ENCODE assay signal across 1 cellular context in the genomic region with DNA sequence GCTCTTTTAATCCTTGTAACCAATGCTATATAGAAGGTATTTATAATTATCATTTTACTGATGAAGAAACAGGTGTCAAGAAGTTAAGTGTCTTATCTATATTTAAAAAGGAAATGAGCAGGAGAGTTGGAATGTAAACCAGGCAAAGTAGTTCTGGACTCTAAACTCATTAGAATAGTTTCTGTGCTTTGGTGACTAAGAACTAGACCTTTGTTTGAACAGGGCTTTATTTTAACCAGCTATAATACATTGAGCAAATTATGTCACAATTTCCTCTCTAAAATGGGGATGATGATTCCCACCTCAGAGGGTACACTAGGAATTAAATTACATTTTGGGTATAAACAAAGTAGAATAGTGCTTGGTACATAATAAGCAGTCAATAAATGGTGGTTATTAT.
TF ChIP-seq lines count a peak whose summit lies in the region.

No MANE protein-coding gene starts in this region.

TF ChIP-seq in HepG2, 621 proteins besides CTCF, POLR2A, EP300 and RAD21 (continued from another document and continues in another):
- no peak for TF ChIP-seq FOXA1 (IDR thresholded peaks at IDR 0.05)
- TF ChIP-seq FOXA1 (CRISPR knock-in tag; IDR thresholded peaks at IDR 0.05), result 0 out of 2 replicates have a peak, but pooled peaks have one; percentile 20
- TF ChIP-seq ISL2 (CRISPR knock-in tag; IDR thresholded peaks at IDR 0.05), result peak; percentile 48; the same call in 1 of the 2 replicates
- TF ChIP-seq, protein P1, sequence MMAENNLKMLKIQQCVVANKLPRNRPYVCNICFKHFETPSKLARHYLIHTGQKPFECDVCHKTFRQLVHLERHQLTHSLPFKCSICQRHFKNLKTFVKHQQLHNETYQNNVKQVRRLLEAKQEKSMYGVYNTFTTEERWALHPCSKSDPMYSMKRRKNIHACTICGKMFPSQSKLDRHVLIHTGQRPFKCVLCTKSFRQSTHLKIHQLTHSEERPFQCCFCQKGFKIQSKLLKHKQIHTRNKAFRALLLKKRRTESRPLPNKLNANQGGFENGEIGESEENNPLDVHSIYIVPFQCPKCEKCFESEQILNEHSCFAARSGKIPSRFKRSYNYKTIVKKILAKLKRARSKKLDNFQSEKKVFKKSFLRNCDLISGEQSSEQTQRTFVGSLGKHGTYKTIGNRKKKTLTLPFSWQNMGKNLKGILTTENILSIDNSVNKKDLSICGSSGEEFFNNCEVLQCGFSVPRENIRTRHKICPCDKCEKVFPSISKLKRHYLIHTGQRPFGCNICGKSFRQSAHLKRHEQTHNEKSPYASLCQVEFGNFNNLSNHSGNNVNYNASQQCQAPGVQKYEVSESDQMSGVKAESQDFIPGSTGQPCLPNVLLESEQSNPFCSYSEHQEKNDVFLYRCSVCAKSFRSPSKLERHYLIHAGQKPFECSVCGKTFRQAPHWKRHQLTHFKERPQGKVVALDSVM (CRISPR knock-in tag; IDR thresholded peaks at IDR 0.05), result no peak
- no peak for TF ChIP-seq SRSF9 (IDR thresholded peaks at IDR 0.05; ENCODE audit: borderline replicate concordance, insufficient read depth, low read depth, low read length, poor library complexity, severe bottlenecking)
- TF ChIP-seq GLI4 (CRISPR knock-in tag; IDR thresholded peaks at IDR 0.05; ENCODE audit: borderline replicate concordance), result no peak
- no peak for TF ChIP-seq MEIS2 (CRISPR knock-in tag; IDR thresholded peaks at IDR 0.05)
- TF ChIP-seq NCOA2 (CRISPR knock-in tag; IDR thresholded peaks at IDR 0.05), result peak; percentile 48
- TF ChIP-seq TAF1 (CRISPR knock-in tag; IDR thresholded peaks at IDR 0.05), result no peak
- TF ChIP-seq, protein P2, sequence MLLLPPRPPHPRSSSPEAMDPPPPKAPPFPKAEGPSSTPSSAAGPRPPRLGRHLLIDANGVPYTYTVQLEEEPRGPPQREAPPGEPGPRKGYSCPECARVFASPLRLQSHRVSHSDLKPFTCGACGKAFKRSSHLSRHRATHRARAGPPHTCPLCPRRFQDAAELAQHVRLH (CRISPR knock-in tag; IDR thresholded peaks at IDR 0.05; ENCODE audit: borderline replicate concordance, low read depth), result no peak
- TF ChIP-seq FOXP1 (IDR thresholded peaks at IDR 0.05), result no peak
- TF ChIP-seq FOXP1 (CRISPR knock-in tag; IDR thresholded peaks at IDR 0.05), result peak; percentile 48; the same call in 1 of the 2 replicates
- TF ChIP-seq ARNTL (CRISPR knock-in tag; IDR thresholded peaks at IDR 0.05), result no peak
- TF ChIP-seq ZNF329 (CRISPR knock-in tag; IDR thresholded peaks at IDR 0.05; ENCODE audit: low read depth), result no peak
- no peak for TF ChIP-seq GABPA (IDR thresholded peaks at IDR 0.05; ENCODE audit: low read depth, low read length)
- no peak for TF ChIP-seq GABPA (CRISPR knock-in tag; IDR thresholded peaks at IDR 0.05; ENCODE audit: low read depth)
- no peak for TF ChIP-seq ZBTB21 (CRISPR knock-in tag; IDR thresholded peaks at IDR 0.05)
- TF ChIP-seq, protein P3, sequence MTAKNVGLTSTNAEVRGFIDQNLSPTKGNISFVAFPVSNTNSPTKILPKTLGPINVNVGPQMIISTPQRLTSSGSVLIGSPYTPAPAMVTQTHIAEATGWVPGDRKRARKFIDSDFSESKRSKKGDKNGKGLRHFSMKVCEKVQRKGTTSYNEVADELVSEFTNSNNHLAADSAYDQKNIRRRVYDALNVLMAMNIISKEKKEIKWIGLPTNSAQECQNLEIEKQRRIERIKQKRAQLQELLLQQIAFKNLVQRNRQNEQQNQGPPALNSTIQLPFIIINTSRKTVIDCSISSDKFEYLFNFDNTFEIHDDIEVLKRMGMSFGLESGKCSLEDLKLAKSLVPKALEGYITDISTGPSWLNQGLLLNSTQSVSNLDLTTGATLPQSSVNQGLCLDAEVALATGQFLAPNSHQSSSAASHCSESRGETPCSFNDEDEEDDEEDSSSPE (CRISPR knock-in tag; IDR thresholded peaks at IDR 0.05), result no peak
- TF ChIP-seq NFRKB (IDR thresholded peaks at IDR 0.05), result no peak
- TF ChIP-seq MLXIP (CRISPR knock-in tag; IDR thresholded peaks at IDR 0.05; ENCODE audit: borderline replicate concordance), result no peak
- TF ChIP-seq HIVEP1 (CRISPR knock-in tag; IDR thresholded peaks at IDR 0.05), result no peak
- TF ChIP-seq ZNF143 (CRISPR knock-in tag; IDR thresholded peaks at IDR 0.05), result no peak
- no peak for TF ChIP-seq ZFP41 (CRISPR knock-in tag; IDR thresholded peaks at IDR 0.05; ENCODE audit: borderline replicate concordance)
- TF ChIP-seq ZNF543 (CRISPR knock-in tag; IDR thresholded peaks at IDR 0.05), result no peak
- TF ChIP-seq ZBTB7B (CRISPR knock-in tag; IDR thresholded peaks at IDR 0.05), result no peak
- no peak for TF ChIP-seq ZNF616 (CRISPR knock-in tag; IDR thresholded peaks at IDR 0.05; ENCODE audit: low read depth)
- TF ChIP-seq TBX3 (IDR thresholded peaks at IDR 0.05; ENCODE audit: borderline replicate concordance), result peak; percentile 49; the same call in 1 of the 2 replicates
- TF ChIP-seq HMG20A (CRISPR knock-in tag; IDR thresholded peaks at IDR 0.05; ENCODE audit: borderline replicate concordance), result peak; percentile 52; the same call in 1 of the 2 replicates
- TF ChIP-seq XRCC5 (optimal IDR thresholded peaks at IDR 0.05; ENCODE audit: low read length), result no peak
- TF ChIP-seq ZNF337 (CRISPR knock-in tag; IDR thresholded peaks at IDR 0.05; ENCODE audit: borderline replicate concordance, low read depth), result no peak
- no peak for TF ChIP-seq RCOR2 (CRISPR knock-in tag; IDR thresholded peaks at IDR 0.05)
- no peak for TF ChIP-seq SMAD3 (CRISPR knock-in tag; IDR thresholded peaks at IDR 0.05)
- no peak for TF ChIP-seq AGO1 (IDR thresholded peaks at IDR 0.05; ENCODE audit: low read depth, low read length, poor library complexity, severe bottlenecking)
- TF ChIP-seq ARID4A (CRISPR knock-in tag; IDR thresholded peaks at IDR 0.05; ENCODE audit: borderline replicate concordance), result no peak
- no peak for TF ChIP-seq ZNF766 (CRISPR knock-in tag; IDR thresholded peaks at IDR 0.05; ENCODE audit: borderline replicate concordance)
- TF ChIP-seq ZNF230 (CRISPR knock-in tag; IDR thresholded peaks at IDR 0.05), result no peak
- TF ChIP-seq, protein P4, sequence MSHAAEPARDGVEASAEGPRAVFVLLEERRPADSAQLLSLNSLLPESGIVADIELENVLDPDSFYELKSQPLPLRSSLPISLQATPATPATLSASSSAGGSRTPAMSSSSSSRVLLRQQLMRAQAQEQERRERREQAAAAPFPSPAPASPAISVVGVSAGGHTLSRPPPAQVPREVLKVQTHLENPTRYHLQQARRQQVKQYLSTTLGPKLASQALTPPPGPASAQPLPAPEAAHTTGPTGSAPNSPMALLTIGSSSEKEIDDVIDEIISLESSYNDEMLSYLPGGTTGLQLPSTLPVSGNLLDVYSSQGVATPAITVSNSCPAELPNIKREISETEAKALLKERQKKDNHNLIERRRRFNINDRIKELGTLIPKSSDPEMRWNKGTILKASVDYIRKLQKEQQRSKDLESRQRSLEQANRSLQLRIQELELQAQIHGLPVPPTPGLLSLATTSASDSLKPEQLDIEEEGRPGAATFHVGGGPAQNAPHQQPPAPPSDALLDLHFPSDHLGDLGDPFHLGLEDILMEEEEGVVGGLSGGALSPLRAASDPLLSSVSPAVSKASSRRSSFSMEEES (CRISPR knock-in tag; IDR thresholded peaks at IDR 0.05), result no peak
- no peak for TF ChIP-seq ZKSCAN1 (IDR thresholded peaks at IDR 0.05; ENCODE audit: low read length)
- peak; percentile 58; the same call in 1 of the 2 replicates for TF ChIP-seq HNF1A (IDR thresholded peaks at IDR 0.05; ENCODE audit: low read depth)
- no peak for TF ChIP-seq HNF1A (CRISPR knock-in tag; IDR thresholded peaks at IDR 0.05; ENCODE audit: borderline replicate concordance)
- peak; percentile 72 for TF ChIP-seq PITX1 (CRISPR knock-in tag; IDR thresholded peaks at IDR 0.05)
- TF ChIP-seq MBNL3 (CRISPR knock-in tag; conservative IDR thresholded peaks at IDR 0.05), result no peak
- TF ChIP-seq SOX5 (CRISPR knock-in tag; IDR thresholded peaks at IDR 0.05; ENCODE audit: borderline replicate concordance), result peak; percentile 30; the same call in 1 of the 2 replicates
- no peak for TF ChIP-seq ZNF503 (CRISPR knock-in tag; IDR thresholded peaks at IDR 0.05)
